In the genomic region with DNA sequence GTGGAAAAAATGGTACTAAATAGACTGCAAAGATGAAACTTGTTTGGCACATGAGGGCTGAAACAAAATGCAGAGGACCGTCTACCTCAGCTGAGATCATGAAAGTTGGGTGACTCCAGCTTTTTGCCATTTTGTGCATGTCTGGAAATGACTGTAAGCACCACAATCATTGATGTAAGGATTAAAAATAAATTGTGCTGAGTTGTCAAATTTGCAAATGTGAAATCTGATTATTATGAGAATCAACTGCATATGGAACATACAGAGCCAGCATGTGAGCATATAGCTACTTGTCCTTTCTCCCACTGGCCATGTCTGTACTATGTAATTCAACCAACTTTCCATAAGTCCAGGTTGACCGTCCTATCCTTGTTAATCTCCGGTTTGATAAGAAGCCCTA, we compare ENCODE assay signal across 3 cellular contexts.
TF ChIP-seq lines count a peak whose summit lies in the region.

No MANE protein-coding gene starts in this region.

TF ChIP-seq in A549, 52 proteins besides CTCF, POLR2A, EP300 and RAD21:
- TF ChIP-seq RCOR1 (IDR thresholded peaks at IDR 0.05; ENCODE audit: low read depth, low read length) (no peak), KDM1A (IDR thresholded peaks at IDR 0.05; ENCODE audit: low read depth) (no peak), SMC3 (IDR thresholded peaks at IDR 0.05) (no peak), MAFK (IDR thresholded peaks at IDR 0.05; ENCODE audit: partially characterized antibody) (peak; percentile 81), BHLHE40 (IDR thresholded peaks at IDR 0.05; ENCODE audit: low read depth, low read length) (no peak)

TF ChIP-seq in IMR-90, 13 proteins besides CTCF, POLR2A, EP300 and RAD21:
- TF ChIP-seq CHD1 (IDR thresholded peaks at IDR 0.05; ENCODE audit: low read depth, low read length) (no peak), MAFK (IDR thresholded peaks at IDR 0.05; ENCODE audit: low read depth, low read length) (peak; percentile 90), RFX5 (IDR thresholded peaks at IDR 0.05; ENCODE audit: low read depth, low read length) (no peak), FOS (IDR thresholded peaks at IDR 0.05; ENCODE audit: low read depth, low read length) (no peak), SMC3 (IDR thresholded peaks at IDR 0.05; ENCODE audit: low read depth, low read length) (no peak)

TF ChIP-seq in H1, 55 proteins besides CTCF, POLR2A, EP300 and RAD21:
- no peak for TF ChIP-seq KDM4A (IDR thresholded peaks at IDR 0.05; ENCODE audit: low read depth, low read length, severe bottlenecking)
- no peak for TF ChIP-seq TAF7 (optimal IDR thresholded peaks at IDR 0.05; ENCODE audit: borderline replicate concordance, low read depth, low read length)
- TF ChIP-seq MAFK (IDR thresholded peaks at IDR 0.05; ENCODE audit: low read depth, low read length), result peak; percentile 32; the same call in 1 of the 2 replicates
- no peak for TF ChIP-seq HDAC6 (IDR thresholded peaks at IDR 0.05; ENCODE audit: low read depth, low read length)
